In the genomic region with DNA sequence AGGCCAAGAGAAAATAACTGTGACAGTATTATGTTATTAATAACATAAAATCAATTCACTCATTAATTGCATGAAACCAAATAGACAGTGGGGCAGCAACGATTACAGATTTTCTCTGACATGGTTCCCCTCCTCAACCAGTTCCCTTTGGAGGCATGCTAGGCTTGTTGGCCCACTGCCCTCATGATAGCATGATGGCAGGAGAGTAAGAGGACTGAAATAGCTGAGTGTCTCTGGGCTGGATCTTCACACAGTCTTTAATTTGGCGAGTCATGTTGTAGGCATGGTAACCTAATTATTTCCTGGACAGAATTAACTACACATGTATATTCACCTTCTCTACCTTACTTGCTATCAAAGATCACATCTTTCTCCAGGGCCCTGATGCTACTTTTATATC, we compare ENCODE assay signal across 19 cellular contexts.
"Had no signal": no experiment of that assay in that cellular context is flagged by ENCODE, and none has a peak within 500 bp of the region (broad histone marks: within the 10 kb centered on the region; RNA-seq: fewer than 3 reads in every experiment).

No MANE protein-coding gene starts in this region.

- FAIRE-seq: kidney, pancreas, small intestine had no signal

- H3K9me3 ChIP-seq: breast epithelium, left lung, neutrophil, pancreas, psoas muscle, right lobe of liver, thoracic aorta, vagina had no signal

- H3K4me1 ChIP-seq: breast epithelium, left lung, pancreas, psoas muscle, right lobe of liver had no signal

- DNase-seq: activated CD4-positive, alpha-beta memory T cell treated with anti-CD3 and anti-CD28 coated beads for 36 hours; activated CD4-positive, alpha-beta T cell treated with anti-CD3 and anti-CD28 coated beads for 48 hours; activated naive CD4-positive, alpha-beta T cell treated with Interleukin-2 at 50 U/mL for 16 hours; activated naive CD8-positive, alpha-beta T cell treated with anti-CD3 and anti-CD28 coated beads, Interleukin-2, amount 10 ng/mL, durations not matched to agents 7 days and 5 days; activated T-cell treated with anti-CD3 and anti-CD28 coated beads, Interleukin-2, amount 50 U/mL, for 48 hours; amniotic stem cell; kidney; left lung; mammary epithelial cell; pancreas; psoas muscle; right lobe of liver; small intestine; stimulated activated CD4-positive, alpha-beta T cell treated with anti-CD3 and anti-CD28 coated beads, Interleukin-4, amount 100 ng/mL, for 24 hours; stimulated activated naive CD4-positive, alpha-beta T cell treated with Interleukin-2 at 50 U/mL for 16 hours had no signal

- H3K27ac ChIP-seq: breast epithelium, left lung, neutrophil, pancreas, psoas muscle, right lobe of liver, thoracic aorta, vagina had no signal

- H3K27me3 ChIP-seq: breast epithelium, left lung, neutrophil, pancreas, right lobe of liver, vagina had no signal

- H3K36me3 ChIP-seq: breast epithelium, left lung, neutrophil, pancreas, right lobe of liver, thoracic aorta, vagina had no signal

- H3K4me3 ChIP-seq: breast epithelium, left lung, pancreas, psoas muscle, right lobe of liver, thoracic aorta, vagina had no signal

- ATAC-seq: left lung, psoas muscle had no signal
